In the genomic region with DNA sequence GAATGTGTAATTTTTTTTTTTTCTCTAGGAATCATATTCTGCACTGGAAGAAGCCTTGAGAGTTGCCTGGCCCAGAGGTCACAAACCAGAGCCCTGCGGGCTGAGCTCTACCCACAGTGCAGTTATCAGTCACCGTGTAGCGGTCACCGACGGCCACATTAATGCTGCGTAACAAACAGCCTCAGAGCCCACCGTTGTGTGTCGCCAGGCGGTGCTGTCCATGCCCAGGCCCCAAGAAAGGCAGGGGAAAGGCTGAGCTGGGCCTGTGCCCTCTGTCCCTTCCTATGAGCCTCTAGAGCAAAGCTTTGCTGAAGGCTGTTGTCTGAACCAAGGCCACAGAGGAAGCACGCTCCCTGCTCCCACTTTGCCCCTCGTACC, we compare ENCODE assay signal across 20 cellular contexts. TPM values are rescaled to one million over a fixed set of nuclear protein-coding genes. Genes with fewer than 3 reads are reported as not detected.
"Had no signal": no experiment of that assay in that cellular context is flagged by ENCODE, and none has a peak within 500 bp of the region (broad histone marks: within the 10 kb centered on the region; RNA-seq: fewer than 3 reads in every experiment).

No MANE protein-coding gene starts in this region.

- H3K4me1 ChIP-seq: foreskin keratinocyte had no signal

- H3K4me3 ChIP-seq: adrenal gland, heart right ventricle, left lung, skin epidermis, upper lobe of left lung had no signal

- DNase-seq: activated CD4-positive, alpha-beta memory T cell treated with anti-CD3 and anti-CD28 coated beads, Interleukin-2, amount 10 ng/mL, durations not matched to agents 7 days and 5 days; activated CD4-positive, alpha-beta T cell treated with anti-CD3 and anti-CD28 coated beads for 4 hours; activated effector memory CD4-positive, alpha-beta T cell treated with Interleukin-2 at 50 U/mL for 16 hours; activated naive CD4-positive, alpha-beta T cell treated with anti-CD3 and anti-CD28 coated beads, Interleukin-2, amount 50 U/mL, for 16 hours; activated T-cell treated with anti-CD3 and anti-CD28 coated beads, Interleukin-2, amount 50 U/mL, for 4 hours; brain microvascular endothelial cell; cerebellar nuclear complex; effector memory CD8-positive, alpha-beta T cell; foreskin keratinocyte; heart right ventricle; naive thymus-derived CD4-positive, alpha-beta T cell; stimulated activated CD4-positive, alpha-beta T cell treated with anti-CD3 and anti-CD28 coated beads, Interleukin-15, amount 100 ng/mL, for 24 hours; stimulated activated CD4-positive, alpha-beta T cell treated with anti-CD3 and anti-CD28 coated beads, Interleukin-4, amount 100 ng/mL, for 1 hour; stimulated activated naive B cell treated with anti-CD40 and anti-IgM and Interleukin-4, amounts not matched to agents 10 μg/mL and 1 μg/mL and 100 μg/mL, for 72 hours; T-helper 2 cell had no signal

- H3K27ac ChIP-seq: adrenal gland, brain microvascular endothelial cell, foreskin keratinocyte, heart right ventricle, left lung, skin epidermis, upper lobe of left lung had no signal

- H3K9me3 ChIP-seq: adrenal gland, left lung, upper lobe of left lung had no signal

- ATAC-seq: activated T-cell treated with anti-CD3 and anti-CD28 coated beads, Interleukin-2, amount 50 U/mL, for 4 hours; effector memory CD8-positive, alpha-beta T cell; foreskin keratinocyte; heart right ventricle; left lung; naive thymus-derived CD4-positive, alpha-beta T cell; stimulated activated naive B cell treated with anti-CD40 and anti-IgM and Interleukin-4, amounts not matched to agents 10 μg/mL and 1 μg/mL and 100 μg/mL, for 72 hours; WTC11 had no signal

- H3K36me3 ChIP-seq: adrenal gland, brain microvascular endothelial cell, heart right ventricle, left lung, upper lobe of left lung had no signal

RNA-seq across cellular contexts. Expression of a gene that starts 6.3 kb away (rescaled TPM):
- total RNA-seq: foreskin keratinocyte had no signal
